ENCODE assay signal across 8 cellular contexts in genomic region chr6:166382500-166382932, GRCh38.
DNase-seq lines count a peak whose midpoint lies in the region; ATAC-seq and TF ChIP-seq lines count a peak whose summit lies in the region.

No MANE protein-coding gene starts in this region.

- ATAC-seq in HG03139 (IDR thresholded peaks at IDR 0.05; ENCODE audit: unreplicated experiment): no peak

- TF ChIP-seq CTCF in KMS-11 (conservative IDR thresholded peaks at IDR 0.05; ENCODE audit: low read depth, low read length) (no peak), GM13977 (IDR thresholded peaks at IDR 0.05; ENCODE audit: extremely low read depth, insufficient read depth, missing control alignments) (no peak)

- peak overlapping the region; percentile 97; the same call in 1 of the 2 replicates for H3K27ac ChIP-seq in KMS-11
- H3K27ac ChIP-seq in cingulate gyrus (ENCODE audit: low read depth, low read length): peak overlapping the region; percentile 74
- H3K27ac ChIP-seq in mucosa of rectum (ENCODE audit: low read depth in 2 of 2, low read length in 2 of 2): peak overlapping the region; percentile 96 to 97

- H3K4me1 ChIP-seq in KMS-11 (ENCODE audit: low read depth, poor library complexity, severe bottlenecking) (peaks cover 21% of the 10 kb centered on the region), mucosa of rectum (ENCODE audit: control insufficient read depth in 2 of 2, insufficient read depth in 2 of 2, low read length in 2 of 2) (peaks cover 8 to 14% of the 10 kb centered on the region in 2 donors)

- in situ Hi-C loops in GM13977 (cut with MboI; ENCODE audit: low pct_unique_long_range_greater_than_20kb, low sequenced_read_pairs, unreplicated experiment): loop anchor here (10.0 kb wide), 1 partner anchor 58 kb away; no protein-coding TSS in a partner anchor

- peak overlapping the region; percentile 79; the same call in 1 of the 2 replicates for H2AFZ ChIP-seq in KMS-11 (ENCODE audit: low read depth)

- H3K79me2 ChIP-seq in KMS-11 (ENCODE audit: insufficient read depth, low read depth): no peaks in the 10 kb centered on the region

- H3K27me3 ChIP-seq in KMS-11 (ENCODE audit: insufficient read depth, low read depth) (no peaks in the 10 kb centered on the region), mucosa of rectum (ENCODE audit: control insufficient read depth in 2 of 2, insufficient read depth in 2 of 2, low read length in 2 of 2) (no peaks in the 10 kb centered on the region)

- peak; percentile 2 for DNase-seq in activated gamma-delta T cell treated with anti-CD3 and anti-CD28 coated beads, Interleukin-2, amount 50 U/mL, for 16 hours (ENCODE audit: low read depth)
- DNase-seq in activated gamma-delta T cell treated with Interleukin-2 at 50 U/mL for 16 hours (no peak), NCI-H1694 (lab: John Stamatoyannopoulos, UW) (no peak), GM13977 (ENCODE audit: low spot score) (no peak)

- H4K20me1 ChIP-seq in KMS-11 (ENCODE audit: insufficient read depth): no peaks in the 10 kb centered on the region

- H3K36me3 ChIP-seq in KMS-11 (ENCODE audit: insufficient read depth) (no peaks in the 10 kb centered on the region), mucosa of rectum (ENCODE audit: control insufficient read depth in 2 of 2, insufficient read depth in 2 of 2, low read length in 2 of 2) (no peaks in the 10 kb centered on the region)

- H3K4me2 ChIP-seq in KMS-11: peak overlapping the region; percentile 86

- H3K4me3 ChIP-seq in KMS-11 (IDR thresholded peaks at IDR 0.05; ENCODE audit: insufficient read depth, low read depth, low read length): no peak overlapping the region
- peak overlapping the region; percentile 96 to 97 for H3K4me3 ChIP-seq in mucosa of rectum (ENCODE audit: low read length in 2 of 2)

- H3K9me3 ChIP-seq in mucosa of rectum (ENCODE audit: control insufficient read depth in 2 of 2, low read length in 2 of 2): no peaks in the 10 kb centered on the region

- peak overlapping the region; percentile 35; the same call in 1 of the 2 replicates for H3K9ac ChIP-seq in KMS-11
- H3K9ac ChIP-seq in mucosa of rectum (ENCODE audit: low read depth in 1 of 2, low read length in 2 of 2): peak overlapping the region; percentile 90 to 100
